In genomic region chr12:6768385-6769002, GRCh38 we compare ENCODE assay signal across 10 cellular contexts. TPM values are rescaled to one million over a fixed set of nuclear protein-coding genes. Genes with fewer than 3 reads are reported as not detected.
DNase-seq lines count a peak whose midpoint lies in the region; ATAC-seq and TF ChIP-seq lines count a peak whose summit lies in the region.
"Had no signal": no experiment of that assay in that cellular context is flagged by ENCODE, and none has a peak within 500 bp of the region (broad histone marks: within the 10 kb centered on the region; RNA-seq: fewer than 3 reads in every experiment).

No MANE protein-coding gene starts in this region.

- peak overlapping the region; percentile 4 for H3K4me3 Mint-ChIP-seq in CD8-positive, alpha-beta T cell
- H3K4me3 Mint-ChIP-seq in effector memory CD8-positive, alpha-beta T cell, result peak overlapping the region in 1 of 2 donors; percentile 91

- H3K4me1 Mint-ChIP-seq in CD8-positive, alpha-beta T cell (ENCODE audit: low read depth), result peaks cover 50% of the 10 kb centered on the region
- H3K4me1 Mint-ChIP-seq in effector memory CD8-positive, alpha-beta T cell (ENCODE audit: low read depth in 2 of 2), result peaks cover 55 to 57% of the 10 kb centered on the region in 2 donors

- TF ChIP-seq CTCF in CD8-positive, alpha-beta T cell (IDR thresholded peaks at IDR 0.05), result no peak

- no peak overlapping the region for H3K4me3 ChIP-seq in CD8-positive, alpha-beta T cell (ENCODE audit: low read depth, low read length)
- peak overlapping the region; percentile 61 for H3K4me3 ChIP-seq in neuron (ENCODE audit: low read length)

- no peak overlapping the region for H3K27ac Mint-ChIP-seq in CD8-positive, alpha-beta T cell
- peak overlapping the region; percentile 19 to 74 for H3K27ac Mint-ChIP-seq in effector memory CD8-positive, alpha-beta T cell

- DNase-seq in CD8-positive, alpha-beta T cell, result no peak
- DNase-seq in NCI-H2171 (lab: John Stamatoyannopoulos, UW) (peak; percentile 88), GDM1 (lab: John Stamatoyannopoulos, UW) (no peak)
- DNase-seq in effector memory CD8-positive, alpha-beta T cell, result no peak
- DNase-seq in stimulated activated CD8-positive, alpha-beta memory T cell treated with anti-CD3 and anti-CD28 coated beads, Interleukin-4, amount 100 ng/mL, for 48 hours, result no peak

- H3K36me3 ChIP-seq in CD8-positive, alpha-beta T cell (ENCODE audit: insufficient read depth, low read length), result no peaks in the 10 kb centered on the region
- H3K36me3 ChIP-seq in neuron (ENCODE audit: insufficient read depth, low read length), result peaks cover 26% of the 10 kb centered on the region

- peaks cover 7% of the 10 kb centered on the region for H3K27me3 ChIP-seq in CD8-positive, alpha-beta T cell (ENCODE audit: insufficient read depth, low read length)
- no peaks in the 10 kb centered on the region for H3K27me3 ChIP-seq in neuron (ENCODE audit: insufficient read depth, low read length)

- no peaks in the 10 kb centered on the region for H3K36me3 Mint-ChIP-seq in CD8-positive, alpha-beta T cell
- H3K36me3 Mint-ChIP-seq in effector memory CD8-positive, alpha-beta T cell (ENCODE audit: insufficient read depth), result peaks cover 17% of the 10 kb centered on the region

- H3K4me1 ChIP-seq in CD8-positive, alpha-beta T cell (ENCODE audit: insufficient read depth, low read length), result peaks cover 40% of the 10 kb centered on the region
- H3K4me1 ChIP-seq in neuron (ENCODE audit: insufficient read depth, low read length), result peaks cover 54% of the 10 kb centered on the region

- H3K27me3 Mint-ChIP-seq in CD8-positive, alpha-beta T cell (ENCODE audit: low read depth), result peaks cover 51% of the 10 kb centered on the region
- H3K27me3 Mint-ChIP-seq in effector memory CD8-positive, alpha-beta T cell, result peaks cover 17 to 37% of the 10 kb centered on the region in 2 donors

- ATAC-seq in CD8-positive, alpha-beta T cell, result no peak
- ATAC-seq in effector memory CD8-positive, alpha-beta T cell (replicated peaks), result no peak
- ATAC-seq in HG03565 (IDR thresholded peaks at IDR 0.05; ENCODE audit: unreplicated experiment) (no peak), HG03045 (IDR thresholded peaks at IDR 0.05; ENCODE audit: unreplicated experiment) (no peak)
- ATAC-seq: naive thymus-derived CD8-positive, alpha-beta T cell had no signal

- H3K9me3 Mint-ChIP-seq in CD8-positive, alpha-beta T cell, result no peaks in the 10 kb centered on the region
- no peaks in the 10 kb centered on the region for H3K9me3 Mint-ChIP-seq in effector memory CD8-positive, alpha-beta T cell
- H3K9me3 Mint-ChIP-seq: naive thymus-derived CD8-positive, alpha-beta T cell had no signal

- H3K27ac ChIP-seq in CD8-positive, alpha-beta T cell (ENCODE audit: low read depth, low read length), result no peak overlapping the region

- intact Hi-C loops in CD8-positive, alpha-beta T cell (cut with DNase I, micrococcal nuclease), result no loop called here

- no peak overlapping the region for H2AFZ ChIP-seq in neuron (ENCODE audit: low read depth, low read length)

- CTCF ChIA-PET in CD8-positive, alpha-beta T cell (lab: Charles Lee), result interaction anchor here (2.4 to 23.2 kb wide), 3 partner anchors 11 to 24 kb away, joined by 8 to 403 read pairs (median 79); partner anchors contain the start of gene MLF2

- H3K9me3 ChIP-seq in CD8-positive, alpha-beta T cell (ENCODE audit: low read length), result no peaks in the 10 kb centered on the region
- H3K9me3 ChIP-seq in neuron (ENCODE audit: low read length), result no peaks in the 10 kb centered on the region

- POLR2A ChIA-PET in CD8-positive, alpha-beta T cell (lab: Charles Lee), result interaction anchor here (1.0 kb wide), 1 partner anchor 10 kb away, joined by 3 read pairs; no protein-coding TSS in a partner anchor

RNA-seq across cellular contexts. Expression of gene PTMS, which starts 2.3 kb away (rescaled TPM):
- 1 to 10 TPM; 4.7 to 5.2 TPM for total RNA-seq in CD8-positive, alpha-beta T cell

RNA-seq across cellular contexts. Expression of gene LAG3, which starts 3.8 kb away (rescaled TPM):
- total RNA-seq in CD8-positive, alpha-beta T cell, result 1 to 10 TPM; 8.5 to 9.3 TPM

RNA-seq across cellular contexts. Expression of gene MLF2, which starts 15.6 kb away (rescaled TPM):
- 100 to 1,000 TPM; 106 to 111 TPM for total RNA-seq in CD8-positive, alpha-beta T cell

RNA-seq across cellular contexts. Expression of gene CD4, which starts 20.8 kb away (rescaled TPM):
- total RNA-seq in CD8-positive, alpha-beta T cell, result under 1 TPM; 0.54 to 1.00 TPM
- total RNA-seq: HT1080 had no signal

RNA-seq across cellular contexts. Expression of gene COPS7A, which starts 44.6 kb away (rescaled TPM):
- 10 to 100 TPM; 11.0 to 11.1 TPM for total RNA-seq in CD8-positive, alpha-beta T cell
